ENCODE assay signal across 10 cellular contexts in genomic region chr11:8167796-8168195, GRCh38. TPM values are rescaled to one million over a fixed set of nuclear protein-coding genes. Genes with fewer than 3 reads are reported as not detected.
DNase-seq lines count a peak whose midpoint lies in the region; ATAC-seq and TF ChIP-seq lines count a peak whose summit lies in the region.
"Had no signal": no experiment of that assay in that cellular context is flagged by ENCODE, and none has a peak within 500 bp of the region (broad histone marks: within the 10 kb centered on the region; RNA-seq: fewer than 3 reads in every experiment).

No MANE protein-coding gene starts in this region.

- DNase-seq in activated T-cell treated with anti-CD3 and anti-CD28 coated beads, Interleukin-2, amount 50 U/mL, for 24 hours = no peak
- DNase-seq in activated T-cell treated with anti-CD3 and anti-CD28 coated beads, Interleukin-2, amount 50 U/mL, for 48 hours = no peak
- no peak for DNase-seq in activated T-helper 2 cell treated with anti-CD3 and anti-CD28 coated beads, Interferon-gamma antibody, Interleukin-2, Interleukin-4, amounts not matched to agents 10 μg/mL and 5 μg/mL and 100 μg/mL, durations not matched to agents 14 hours and 24 hours and 36 hours (ENCODE audit: low spot score)
- DNase-seq in hepatocyte (ENCODE audit: low spot score) = peak; percentile 13
- no peak for DNase-seq in stimulated activated naive CD8-positive, alpha-beta T cell treated with anti-CD3 and anti-CD28 coated beads, Interleukin-15, amount 100 ng/mL, for 72 hours
- DNase-seq in AG08395 (ENCODE audit: low spot score) = no peak
- no peak for DNase-seq in stimulated activated naive CD4-positive, alpha-beta T cell treated with Interleukin-2 at 50 U/mL for 16 hours (lab: John Stamatoyannopoulos, UW)

- no peaks in the 10 kb centered on the region for H3K9me3 ChIP-seq in hepatocyte (ENCODE audit: low read depth)
- H3K9me3 ChIP-seq: BLaER1 had no signal

- H3K36me3 ChIP-seq in hepatocyte (replicated peaks; ENCODE audit: insufficient read depth, low read depth) = no peaks in the 10 kb centered on the region
- H3K36me3 ChIP-seq: BLaER1 had no signal

- peaks cover 3% of the 10 kb centered on the region for H3K4me1 ChIP-seq in hepatocyte (ENCODE audit: insufficient read depth)
- H3K4me1 ChIP-seq: BLaER1 had no signal

- peaks cover 14% of the 10 kb centered on the region for H3K36me3 Mint-ChIP-seq in activated T-cell treated with anti-CD3 and anti-CD28 coated beads, Interleukin-2, amount 50 U/mL, for 24 hours (ENCODE audit: low read depth)
- peaks cover 2% of the 10 kb centered on the region for H3K36me3 Mint-ChIP-seq in activated T-helper 2 cell treated with anti-CD3 and anti-CD28 coated beads, Interferon-gamma antibody, Interleukin-2, Interleukin-4, amounts not matched to agents 10 μg/mL and 5 μg/mL and 100 μg/mL, durations not matched to agents 14 hours and 24 hours and 36 hours (ENCODE audit: low read depth)

- no peak overlapping the region for H3K4me3 ChIP-seq in hepatocyte
- H3K4me3 ChIP-seq: BLaER1 had no signal

- intact Hi-C loops in activated T-helper 2 cell treated with anti-CD3 and anti-CD28 coated beads, Interferon-gamma antibody, Interleukin-2, Interleukin-4, amounts not matched to agents 10 μg/mL and 5 μg/mL and 100 μg/mL, durations not matched to agents 14 hours and 24 hours and 36 hours (cut with micrococcal nuclease) = no loop called here

- H3K9me3 Mint-ChIP-seq in activated T-cell treated with anti-CD3 and anti-CD28 coated beads, Interleukin-2, amount 50 U/mL, for 24 hours = no peaks in the 10 kb centered on the region
- no peaks in the 10 kb centered on the region for H3K9me3 Mint-ChIP-seq in activated T-helper 2 cell treated with anti-CD3 and anti-CD28 coated beads, Interferon-gamma antibody, Interleukin-2, Interleukin-4, amounts not matched to agents 10 μg/mL and 5 μg/mL and 100 μg/mL, durations not matched to agents 14 hours and 24 hours and 36 hours
- no peaks in the 10 kb centered on the region for H3K9me3 Mint-ChIP-seq in stimulated activated naive CD8-positive, alpha-beta T cell treated with anti-CD3 and anti-CD28 coated beads, Interleukin-15, amount 100 ng/mL, for 72 hours

- peak overlapping the region; percentile 93 for H3K4me3 Mint-ChIP-seq in activated T-cell treated with anti-CD3 and anti-CD28 coated beads, Interleukin-2, amount 50 U/mL, for 24 hours
- peak overlapping the region; percentile 71 for H3K4me3 Mint-ChIP-seq in activated T-helper 2 cell treated with anti-CD3 and anti-CD28 coated beads, Interferon-gamma antibody, Interleukin-2, Interleukin-4, amounts not matched to agents 10 μg/mL and 5 μg/mL and 100 μg/mL, durations not matched to agents 14 hours and 24 hours and 36 hours (ENCODE audit: low read depth)
- H3K4me3 Mint-ChIP-seq in stimulated activated naive CD8-positive, alpha-beta T cell treated with anti-CD3 and anti-CD28 coated beads, Interleukin-15, amount 100 ng/mL, for 72 hours = peak overlapping the region; percentile 88 to 97

- no peaks in the 10 kb centered on the region for H4K20me1 ChIP-seq in hepatocyte (ENCODE audit: insufficient read depth, poor library complexity, severe bottlenecking)
- H4K20me1 ChIP-seq: BLaER1 had no signal

- H3K4me2 ChIP-seq in hepatocyte = peak overlapping the region; percentile 93
- H3K4me2 ChIP-seq: BLaER1 had no signal

- peaks cover 58% of the 10 kb centered on the region for H3K27me3 ChIP-seq in hepatocyte
- H3K27me3 ChIP-seq: BLaER1 had no signal

- ATAC-seq in stimulated activated naive CD8-positive, alpha-beta T cell treated with anti-CD3 and anti-CD28 coated beads, Interleukin-15, amount 100 ng/mL, for 72 hours = no peak
- ATAC-seq in GM21381 (IDR thresholded peaks at IDR 0.05; ENCODE audit: unreplicated experiment) = no peak

- H3K9me2 ChIP-seq in hepatocyte (replicated peaks; ENCODE audit: insufficient read depth) = no peaks in the 10 kb centered on the region

- H3K27ac ChIP-seq in hepatocyte = no peak overlapping the region
- H3K27ac ChIP-seq: BLaER1, epithelial cell of prostate had no signal

- H3K4me1 Mint-ChIP-seq in activated T-cell treated with anti-CD3 and anti-CD28 coated beads, Interleukin-2, amount 50 U/mL, for 24 hours (ENCODE audit: low read depth) = peaks cover 35% of the 10 kb centered on the region
- peaks cover 9% of the 10 kb centered on the region for H3K4me1 Mint-ChIP-seq in activated T-helper 2 cell treated with anti-CD3 and anti-CD28 coated beads, Interferon-gamma antibody, Interleukin-2, Interleukin-4, amounts not matched to agents 10 μg/mL and 5 μg/mL and 100 μg/mL, durations not matched to agents 14 hours and 24 hours and 36 hours (ENCODE audit: low read depth)
- peaks cover 39% of the 10 kb centered on the region for H3K4me1 Mint-ChIP-seq in stimulated activated naive CD8-positive, alpha-beta T cell treated with anti-CD3 and anti-CD28 coated beads, Interleukin-15, amount 100 ng/mL, for 72 hours

- TF ChIP-seq CTCF in hepatocyte (IDR thresholded peaks at IDR 0.05; ENCODE audit: poor library complexity) = no peak

- peak overlapping the region; percentile 87 for H3K27ac Mint-ChIP-seq in activated T-cell treated with anti-CD3 and anti-CD28 coated beads, Interleukin-2, amount 50 U/mL, for 24 hours
- H3K27ac Mint-ChIP-seq in activated T-helper 2 cell treated with anti-CD3 and anti-CD28 coated beads, Interferon-gamma antibody, Interleukin-2, Interleukin-4, amounts not matched to agents 10 μg/mL and 5 μg/mL and 100 μg/mL, durations not matched to agents 14 hours and 24 hours and 36 hours = no peak overlapping the region
- peak overlapping the region; percentile 13 to 72 for H3K27ac Mint-ChIP-seq in stimulated activated naive CD8-positive, alpha-beta T cell treated with anti-CD3 and anti-CD28 coated beads, Interleukin-15, amount 100 ng/mL, for 72 hours

- 53% methylated on average over 4 of the region's 4 CpGs for WGBS in hepatocyte (ENCODE audit: low lambda C conversion rate, missing lambda C conversion rate)

- H3K27me3 Mint-ChIP-seq in activated T-cell treated with anti-CD3 and anti-CD28 coated beads, Interleukin-2, amount 50 U/mL, for 24 hours = peaks cover 34% of the 10 kb centered on the region
- peaks cover 32% of the 10 kb centered on the region for H3K27me3 Mint-ChIP-seq in activated T-helper 2 cell treated with anti-CD3 and anti-CD28 coated beads, Interferon-gamma antibody, Interleukin-2, Interleukin-4, amounts not matched to agents 10 μg/mL and 5 μg/mL and 100 μg/mL, durations not matched to agents 14 hours and 24 hours and 36 hours (ENCODE audit: low read depth)
- peaks cover 24% of the 10 kb centered on the region for H3K27me3 Mint-ChIP-seq in stimulated activated naive CD8-positive, alpha-beta T cell treated with anti-CD3 and anti-CD28 coated beads, Interleukin-15, amount 100 ng/mL, for 72 hours

- no peak overlapping the region for H2AFZ ChIP-seq in hepatocyte

- H3K79me2 ChIP-seq in hepatocyte = no peaks in the 10 kb centered on the region

RNA-seq across cellular contexts. Expression of gene RIC3, which starts 1.0 kb away (rescaled TPM):
- total RNA-seq in activated T-helper 2 cell treated with anti-CD3 and anti-CD28 coated beads, Interferon-gamma antibody, Interleukin-2, Interleukin-4, amounts not matched to agents 10 μg/mL and 5 μg/mL and 100 μg/mL, durations not matched to agents 14 hours and 24 hours and 36 hours = 2.3 and 3.2 TPM in 2 replicates
- 2.8 and 3.2 TPM in 2 replicates for total RNA-seq in hepatocyte
- polyA plus RNA-seq in hepatocyte = 2.9 and 3.6 TPM in 2 replicates
